ENCODE assay signal across 8 cellular contexts in the genomic region with DNA sequence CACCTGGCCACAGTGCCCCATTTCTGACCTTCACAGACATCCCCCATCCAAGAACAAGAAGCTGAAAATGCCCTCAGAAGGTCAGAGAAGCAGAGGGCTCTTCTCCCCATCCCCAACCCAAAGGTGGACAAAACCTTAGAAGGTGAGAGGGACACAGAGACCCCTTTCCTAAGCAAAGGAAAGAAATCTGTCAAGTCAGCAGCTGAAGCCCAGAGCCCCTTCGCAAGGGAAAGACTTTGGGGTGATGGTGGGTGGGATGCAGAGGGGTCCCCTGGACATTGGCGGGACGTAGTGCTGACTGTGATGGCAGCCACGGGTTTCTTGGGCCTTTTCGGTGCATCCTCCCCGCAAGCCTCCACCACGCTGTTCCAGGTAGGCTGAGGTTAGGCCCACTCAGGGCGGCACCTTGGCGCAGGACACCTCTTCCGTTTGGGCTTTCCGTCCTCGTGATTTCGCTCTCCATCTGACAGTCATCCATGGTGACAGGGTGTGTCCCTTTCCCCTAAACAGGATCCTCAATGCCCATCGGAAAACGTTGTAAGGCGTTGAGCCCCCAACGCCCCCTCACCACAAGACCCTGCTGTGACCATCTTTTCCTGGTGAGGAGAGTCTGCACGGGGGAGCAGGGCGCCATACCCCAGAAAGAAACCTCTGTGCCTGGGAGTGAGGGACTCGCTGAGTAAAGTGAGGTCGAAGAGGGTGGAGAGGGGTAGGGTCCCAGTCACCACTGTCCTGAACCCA. TPM values are rescaled to one million over a fixed set of nuclear protein-coding genes. Genes with fewer than 3 reads are reported as not detected.
DNase-seq lines count a peak whose midpoint lies in the region; ATAC-seq and TF ChIP-seq lines count a peak whose summit lies in the region.

No MANE protein-coding gene starts in this region.

- peak overlapping the region; percentile 73 for H3K4me3 ChIP-seq in ACC112 (ENCODE audit: low read depth, low read length)

- H3K9me3 Mint-ChIP-seq in brain (peaks cover 0 to 2% (median 0%) of the 10 kb centered on the region in 5 experiments), mesothelial cell of epicardium (no peaks in the 10 kb centered on the region)

- H3K79me2 ChIP-seq in ACC112 (ENCODE audit: control insufficient read depth, insufficient read depth, low read length, unreplicated experiment): no peaks in the 10 kb centered on the region

- no peak overlapping the region for H2AFZ ChIP-seq in ACC112 (ENCODE audit: low read length, unreplicated experiment)

- H3K27me3 ChIP-seq in ACC112 (ENCODE audit: insufficient read depth, low read length): no peaks in the 10 kb centered on the region

- H3K27me3 Mint-ChIP-seq in brain (peaks cover 3% of the 10 kb centered on the region), mesothelial cell of epicardium (ENCODE audit: low read depth) (no peaks in the 10 kb centered on the region)

- H3K27ac Mint-ChIP-seq in brain (peak overlapping the region in 1 of 5 experiments; percentile 12), mesothelial cell of epicardium (peak overlapping the region; percentile 25)

- H3K36me3 Mint-ChIP-seq in brain: no peaks in the 10 kb centered on the region
- H3K36me3 Mint-ChIP-seq in mesothelial cell of epicardium: no peaks in the 10 kb centered on the region

- H3K4me1 ChIP-seq in ACC112 (ENCODE audit: control insufficient read depth, insufficient read depth, low read length, unreplicated experiment): peaks cover 5% of the 10 kb centered on the region

- no peak for TF ChIP-seq CTCF in brain (conservative IDR thresholded peaks at IDR 0.05)
- TF ChIP-seq CTCF in mesothelial cell of epicardium (IDR thresholded peaks at IDR 0.05; ENCODE audit: unreplicated experiment): no peak

- no peaks in the 10 kb centered on the region for H3K36me3 ChIP-seq in ACC112 (ENCODE audit: insufficient read depth, low read length)

- peaks cover 28% of the 10 kb centered on the region for H3K4me1 Mint-ChIP-seq in brain
- H3K4me1 Mint-ChIP-seq in mesothelial cell of epicardium: peaks cover 4% of the 10 kb centered on the region

- no peak overlapping the region for H3K27ac ChIP-seq in ACC112 (ENCODE audit: low read depth, low read length)

- peak overlapping the region; percentile 57 to 76 (median 71) for H3K4me3 Mint-ChIP-seq in brain
- H3K4me3 Mint-ChIP-seq in mesothelial cell of epicardium: peak overlapping the region; percentile 62

- ATAC-seq in HG02840 (IDR thresholded peaks at IDR 0.05; ENCODE audit: low FRiP score, unreplicated experiment): peak; percentile 7

- no peak for DNase-seq in mesothelial cell of epicardium (ENCODE audit: low spot score in 2 of 2, unreplicated experiment in 2 of 2)
- no peak for DNase-seq in NCI-H510A treated with DMSO at 0.1 percent for 48 hours (lab: John Stamatoyannopoulos, UW)
- DNase-seq in NCI-H1417 (lab: John Stamatoyannopoulos, UW): no peak
- no peak for DNase-seq in CD1c-positive myeloid dendritic cell (ENCODE audit: extremely low spot score)
- no peak for DNase-seq in pons (ENCODE audit: low spot score)

RNA-seq across cellular contexts. Expression of gene GSDMA, which starts 10.7 kb away (rescaled TPM):
- polyA plus RNA-seq in brain (ENCODE audit: insufficient read depth, low read depth, low replicate concordance): not detected
- not detected in 3 replicates for total RNA-seq in mesothelial cell of epicardium

RNA-seq across cellular contexts. Expression of gene LRRC3C, which starts 24.6 kb away (rescaled TPM):
- not detected for polyA plus RNA-seq in brain (ENCODE audit: insufficient read depth, low read depth, low replicate concordance)
- total RNA-seq in mesothelial cell of epicardium: not detected in 3 replicates

RNA-seq across cellular contexts. Expression of gene ORMDL3, which starts 24.7 kb away (rescaled TPM):
- 138 TPM for polyA plus RNA-seq in brain (ENCODE audit: insufficient read depth, low read depth, low replicate concordance)
- total RNA-seq in mesothelial cell of epicardium: 67.1 to 78.3 TPM (median 69.4 TPM) in 3 replicates

RNA-seq across cellular contexts. Expression of gene PSMD3, which starts 28.5 kb away (rescaled TPM):
- polyA plus RNA-seq in brain (ENCODE audit: insufficient read depth, low read depth, low replicate concordance): 166 TPM
- 107 to 111 TPM (median 110 TPM) in 3 replicates for total RNA-seq in mesothelial cell of epicardium

RNA-seq across cellular contexts. Expression of gene GSDMB, which starts 33.7 kb away (rescaled TPM):
- polyA plus RNA-seq in brain (ENCODE audit: insufficient read depth, low read depth, low replicate concordance): 2.8 TPM
- 26.8 to 31.7 TPM (median 28.1 TPM) in 3 replicates for total RNA-seq in mesothelial cell of epicardium
